Comparison of ENCODE assay signal across 23 cellular contexts in the genomic region with DNA sequence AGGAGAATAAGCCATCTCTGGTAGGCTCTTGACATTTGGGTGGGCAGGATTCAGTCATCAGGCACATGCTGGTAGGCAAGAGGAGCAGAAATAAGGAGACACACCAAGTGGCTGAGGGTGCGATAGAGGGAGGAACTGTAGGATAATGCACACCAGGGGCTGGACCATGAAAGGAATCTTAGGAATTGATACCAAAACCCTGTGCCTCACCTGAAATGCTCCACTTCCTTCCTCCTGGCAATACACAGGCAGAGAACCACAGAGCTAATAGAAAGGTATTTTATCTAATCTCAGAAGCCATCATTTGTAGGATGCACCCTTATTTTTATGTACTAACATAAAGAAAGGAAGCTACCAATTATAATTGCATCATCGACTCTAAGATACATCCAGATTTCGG. TPM values are rescaled to one million over a fixed set of nuclear protein-coding genes. Genes with fewer than 3 reads are reported as not detected.
DNase-seq lines count a peak whose midpoint lies in the region; TF ChIP-seq lines count a peak whose summit lies in the region.
"Had no signal": no experiment of that assay in that cellular context is flagged by ENCODE, and none has a peak within 500 bp of the region (broad histone marks: within the 10 kb centered on the region; RNA-seq: fewer than 3 reads in every experiment).

No MANE protein-coding gene starts in this region.

- H3K9me3 ChIP-seq in PC-9 (ENCODE audit: insufficient read depth, low read depth): no peaks in the 10 kb centered on the region
- no peaks in the 10 kb centered on the region for H3K9me3 ChIP-seq in endodermal cell (ENCODE audit: control insufficient read depth, low read length)

- WGBS in endodermal cell (ENCODE audit: insufficient coverage in 1 of 2, insufficient read length in 1 of 2), 2 experiments: 73% methylated on average over 3 of the region's 3 CpGs; no CpG with 5 or more reads in 1 of the 2 experiments

- H3K9ac ChIP-seq in endodermal cell (ENCODE audit: extremely low read depth, low read length, poor library complexity, severe bottlenecking): peak overlapping the region; percentile 9
- H3K9ac ChIP-seq: BLaER1 treated with 17β-estradiol and CSF1 and Interleukin-3, amounts not matched to agents 10 nM and 100 nM had no signal

- H3K27me3 Mint-ChIP-seq in endodermal cell (ENCODE audit: insufficient read depth): peaks cover 10% of the 10 kb centered on the region
- H3K27me3 Mint-ChIP-seq in type B pancreatic cell: peaks cover 35% of the 10 kb centered on the region

- H3K9me3 Mint-ChIP-seq in endodermal cell (no peaks in the 10 kb centered on the region), type B pancreatic cell (peaks cover 4% of the 10 kb centered on the region)
- H3K9me3 Mint-ChIP-seq: CD4-positive, alpha-beta memory T cell had no signal

- H2AFZ ChIP-seq in PC-9: no peak overlapping the region

- peak overlapping the region; percentile 77 for H3K27ac Mint-ChIP-seq in endodermal cell
- peak overlapping the region; percentile 79 for H3K27ac Mint-ChIP-seq in type B pancreatic cell
- H3K27ac Mint-ChIP-seq: CD4-positive, alpha-beta memory T cell had no signal

- POLR2A ChIA-PET in PC-9 (lab: Charles Lee; ENCODE audit: unreplicated experiment): interaction anchor here (0.5 to 0.7 kb wide), 2 partner anchors 12 to 179 kb away, joined by 3 read pairs; no protein-coding TSS in a partner anchor

- H3K4me1 ChIP-seq in PC-9 (replicated peaks; ENCODE audit: insufficient read depth) (peaks cover 44% of the 10 kb centered on the region), endodermal cell (ENCODE audit: control insufficient read depth, insufficient read depth, low read length) (no peaks in the 10 kb centered on the region)

- H3F3A ChIP-seq in PC-9 (ENCODE audit: insufficient read depth, low read depth): peaks cover 29% of the 10 kb centered on the region

- peaks cover 23% of the 10 kb centered on the region for H3K79me2 ChIP-seq in PC-9 (ENCODE audit: low read depth)

- no peak overlapping the region for H3K4me3 ChIP-seq in PC-9
- peak overlapping the region; percentile 74 for H3K4me3 ChIP-seq in endodermal cell (ENCODE audit: low read length)
- H3K4me3 ChIP-seq: BLaER1 treated with 17β-estradiol and CSF1 and Interleukin-3, amounts not matched to agents 10 nM and 100 nM; GM12878; SK-N-MC had no signal

- in situ Hi-C loops in ACHN (cut with HindIII; ENCODE audit: low pct_ligation_motif_present, low pct_unique_long_range_greater_than_20kb, low sequenced_read_pairs): no loop called here

- no peaks in the 10 kb centered on the region for H4K20me1 ChIP-seq in PC-9 (ENCODE audit: insufficient read depth)
- H4K20me1 ChIP-seq: BLaER1 treated with 17β-estradiol and CSF1 and Interleukin-3, amounts not matched to agents 10 nM and 100 nM had no signal

- H3K27me3 ChIP-seq in PC-9 (ENCODE audit: insufficient read depth, low read depth): no peaks in the 10 kb centered on the region
- peaks cover 8% of the 10 kb centered on the region for H3K27me3 ChIP-seq in endodermal cell (ENCODE audit: control insufficient read depth, insufficient read depth, low read length, poor library complexity, severe bottlenecking)

- H3K36me3 ChIP-seq in PC-9 (ENCODE audit: low read depth) (no peaks in the 10 kb centered on the region), endodermal cell (ENCODE audit: control insufficient read depth, insufficient read depth, low read length) (peaks cover 21% of the 10 kb centered on the region)

- CTCF ChIA-PET in PC-9 (lab: Charles Lee): interaction anchor here (0.9 kb wide), 1 partner anchor 894 kb away, joined by 6 read pairs; no protein-coding TSS in a partner anchor

- intact Hi-C loops in PC-9 (cut with micrococcal nuclease; ENCODE audit: unreplicated experiment): no loop called here

- DNase-seq in NOMO-1 treated with DMSO at 0.1 percent for 48 hours (lab: John Stamatoyannopoulos, UW; ENCODE audit: unreplicated experiment): peak; percentile 43
- DNase-seq in NOMO-1 treated with dmso at 0.1 percent for 144 hours (lab: John Stamatoyannopoulos, UW; ENCODE audit: unreplicated experiment): no peak
- peak in 1 of 2 experiments; percentile 55 for DNase-seq in PC-9
- peak; percentile 59 for DNase-seq in endodermal cell
- DNase-seq in type B pancreatic cell (ENCODE audit: extremely low spot score, unreplicated experiment): no peak
- no peak for DNase-seq in ACHN
- no peak for DNase-seq in NCI-H1105 (lab: John Stamatoyannopoulos, UW)
- DNase-seq in foreskin melanocyte: no peak
- DNase-seq: CD4-positive, alpha-beta memory T cell; DND-41; KG1; NCI-H1417; NCI-H1694 treated with DMSO at 0.1 percent for 48 hours; NCI-H2081 treated with DMSO at 0.1 percent for 48 hours; NCI-H2171 treated with DMSO at 0.1 percent for 48 hours; NCI-H524 treated with DMSO at 0.1 percent for 48 hours; OCI-M1; SHP77 had no signal

- H3K27ac ChIP-seq in PC-9 (0 out of 2 replicates have a peak overlapping the region, but pooled peaks have one; percentile 14), endodermal cell (ENCODE audit: low read depth, low read length) (no peak overlapping the region)
- H3K27ac ChIP-seq: 22Rv1; BLaER1 treated with 17β-estradiol and CSF1 and Interleukin-3, amounts not matched to agents 10 nM and 100 nM; SK-N-MC had no signal

- peaks cover 42% of the 10 kb centered on the region for H3K36me3 Mint-ChIP-seq in endodermal cell (ENCODE audit: low read depth)
- peaks cover 8% of the 10 kb centered on the region for H3K36me3 Mint-ChIP-seq in type B pancreatic cell
- H3K36me3 Mint-ChIP-seq: CD4-positive, alpha-beta memory T cell had no signal

- no TSS peak for BruUV-seq in PC-9 (replicated peaks; lab: Mats Ljungman, UMichigan)

- peaks cover 55% of the 10 kb centered on the region for H3K4me1 Mint-ChIP-seq in endodermal cell
- H3K4me1 Mint-ChIP-seq in type B pancreatic cell (ENCODE audit: unreplicated experiment): peaks cover 34% of the 10 kb centered on the region

- H3K4me2 ChIP-seq in PC-9: peak overlapping the region; percentile 29
- H3K4me2 ChIP-seq: BLaER1 treated with 17β-estradiol and CSF1 and Interleukin-3, amounts not matched to agents 10 nM and 100 nM had no signal

- H3K9me2 ChIP-seq in PC-9 (ENCODE audit: insufficient read depth): no peaks in the 10 kb centered on the region

- TF ChIP-seq CTCF in PC-9 (conservative IDR thresholded peaks at IDR 0.05) (no peak), endodermal cell (conservative IDR thresholded peaks at IDR 0.05) (no peak), type B pancreatic cell (conservative IDR thresholded peaks at IDR 0.05) (no peak)

- peak overlapping the region; percentile 99 for H3K4me3 Mint-ChIP-seq in endodermal cell
- H3K4me3 Mint-ChIP-seq in type B pancreatic cell: peak overlapping the region; percentile 51
- H3K4me3 Mint-ChIP-seq: CD4-positive, alpha-beta memory T cell had no signal

RNA-seq across cellular contexts. Expression of gene CYP1B1, which starts 4.4 kb away (rescaled TPM):
- total RNA-seq in PC-9 (2021) (36.3 and 39.4 TPM in 2 replicates), endodermal cell (1 to 10 TPM; 4.8 to 6.3 TPM), type B pancreatic cell (ENCODE audit: low replicate concordance) (176 and 360 TPM in 2 replicates)
- 2.1 TPM for polyA plus RNA-seq in endodermal cell (2013, experiment 1 of 2)
- polyA plus RNA-seq in endodermal cell (2013, experiment 2 of 2): 3.1 TPM
- total RNA-seq: HepG2 had no signal
- polyA plus RNA-seq: HepG2 had no signal

Comparison
In these comparisons a context has a peak if more than half of its experiments do, and no peak if none do; other contexts are left out.
1. DNase-seq: peak in NOMO-1 treated with DMSO at 0.1 percent for 48 hours (single experiment) and endodermal cell (single experiment); none in NOMO-1 treated with dmso at 0.1 percent for 144 hours (single experiment), type B pancreatic cell (single experiment), ACHN (single experiment), NCI-H1105 (single experiment) and foreskin melanocyte (single experiment).